ENCODE assay signal across 20 cellular contexts in genomic region chr12:113101751-113102150, GRCh38. TPM values are rescaled to one million over a fixed set of nuclear protein-coding genes. Genes with fewer than 3 reads are reported as not detected.
"Had no signal": no experiment of that assay in that cellular context is flagged by ENCODE, and none has a peak within 500 bp of the region (broad histone marks: within the 10 kb centered on the region; RNA-seq: fewer than 3 reads in every experiment).

No MANE protein-coding gene starts in this region.

- H3K4me1 ChIP-seq: gastrocnemius medialis had no signal

- FAIRE-seq: islet of Langerhans, small intestine, urothelium cell line had no signal

- H3K27ac ChIP-seq: coronary artery, esophagus muscularis mucosa, gastrocnemius medialis, heart right ventricle, left ventricle myocardium inferior had no signal

- H3K36me3 ChIP-seq: esophagus muscularis mucosa, gastrocnemius medialis, heart right ventricle, left ventricle myocardium inferior had no signal

- H3K9me3 ChIP-seq: esophagus muscularis mucosa, gastrocnemius medialis, heart right ventricle, left ventricle myocardium inferior had no signal

- DNase-seq: effector CD4-positive, alpha-beta T cell; gastrocnemius medialis; heart right ventricle; left ventricle myocardium inferior; mesenchymal stem cell; midbrain; right cardiac atrium; small intestine; stimulated activated CD4-positive, alpha-beta T cell treated with anti-CD3 and anti-CD28 coated beads, Interleukin-12 subunit alpha, Interleukin-12 subunit beta, amount 100 ng/mL, for 4 hours; stimulated activated naive CD4-positive, alpha-beta T cell treated with Interleukin-2 at 50 U/mL for 16 hours had no signal

- H3K4me3 ChIP-seq: coronary artery, esophagus muscularis mucosa, gastrocnemius medialis, heart right ventricle, left ventricle myocardium inferior, lung had no signal

- ATAC-seq: gastrocnemius medialis, heart right ventricle, right cardiac atrium had no signal

RNA-seq across cellular contexts. Expression of gene RASAL1, which starts 33.8 kb away (rescaled TPM):
- total RNA-seq: chondrocyte, dermis microvascular lymphatic vessel endothelial cell, fibroblast of villous mesenchyme, gastrocnemius medialis, heart right ventricle, left ventricle myocardium inferior, omental fat pad, posterior vena cava, right cardiac atrium had no signal
- polyA plus RNA-seq: heart right ventricle, right cardiac atrium had no signal

RNA-seq across cellular contexts. Expression of gene DTX1, which starts 45.2 kb away (rescaled TPM):
- total RNA-seq: chondrocyte, fibroblast of villous mesenchyme had no signal

RNA-seq across cellular contexts. Expression of gene CFAP73, which starts 47.8 kb away (rescaled TPM):
- total RNA-seq: chondrocyte, dermis microvascular lymphatic vessel endothelial cell, esophagus muscularis mucosa, fibroblast of villous mesenchyme, gastrocnemius medialis, heart right ventricle, left ventricle myocardium inferior, omental fat pad, posterior vena cava, right cardiac atrium had no signal
